Comparison of ENCODE assay signal across 1 cellular context in genomic region chr2:36296798-36297197, GRCh38.
TF ChIP-seq lines count a peak whose summit lies in the region.

No MANE protein-coding gene starts in this region.

TF ChIP-seq in SK-N-SH, 30 proteins besides CTCF, POLR2A, EP300 and RAD21 (continued from another document):
- TF ChIP-seq MAX (IDR thresholded peaks at IDR 0.05; ENCODE audit: low read depth) (no peak), FOXJ3 (CRISPR knock-in tag; IDR thresholded peaks at IDR 0.05) (no peak), GABPA (IDR thresholded peaks at IDR 0.05; ENCODE audit: low read depth) (no peak), NFIC (IDR thresholded peaks at IDR 0.05; ENCODE audit: borderline replicate concordance) (no peak), GATA2 (CRISPR knock-in tag; IDR thresholded peaks at IDR 0.05) (no peak), TAF1 (IDR thresholded peaks at IDR 0.05; ENCODE audit: borderline replicate concordance, low read depth, low read length) (no peak), REST (IDR thresholded peaks at IDR 0.05; ENCODE audit: low read depth, low read length) (no peak), EZH2phosphoT487 (IDR thresholded peaks at IDR 0.05; ENCODE audit: borderline replicate concordance, low read depth) (no peak), SIN3A (IDR thresholded peaks at IDR 0.05; ENCODE audit: borderline replicate concordance, low read depth, low read length) (no peak), MEF2A (IDR thresholded peaks at IDR 0.05; ENCODE audit: borderline replicate concordance, low read depth) (no peak), IRF3 (IDR thresholded peaks at IDR 0.05; ENCODE audit: low read depth, low read length) (no peak)
